8 cellular contexts compared by ENCODE assay signal in the genomic region with DNA sequence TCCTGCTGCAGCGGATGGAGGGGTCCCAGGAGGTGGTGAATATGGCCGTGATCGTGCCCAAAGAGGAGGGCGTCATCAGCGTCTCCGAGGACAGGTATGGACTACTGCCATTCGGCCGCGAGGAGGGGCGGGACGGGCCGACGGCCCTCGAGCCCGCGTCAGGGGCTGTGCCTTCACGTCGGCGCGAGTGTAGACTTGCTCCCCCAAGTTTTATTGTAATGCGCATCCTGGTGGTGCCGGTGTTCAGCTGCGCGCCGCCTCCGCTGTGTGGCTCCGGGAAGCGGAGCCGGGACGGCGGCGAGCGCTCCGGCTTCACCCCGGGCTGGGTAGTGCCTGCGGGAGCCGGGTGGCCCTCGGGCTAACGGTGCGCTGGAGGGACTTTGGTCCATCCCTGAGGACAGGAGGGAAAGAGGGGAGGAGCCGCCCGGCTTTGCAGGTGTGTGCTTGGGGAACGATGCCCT. TPM values are rescaled to one million over a fixed set of nuclear protein-coding genes. Genes with fewer than 3 reads are reported as not detected.
DNase-seq lines count a peak whose midpoint lies in the region; ATAC-seq and TF ChIP-seq lines count a peak whose summit lies in the region.

No MANE protein-coding gene starts in this region.

- POLR2A ChIA-PET in Caco-2 (lab: Charles Lee): interaction anchor here (1.2 to 1.6 kb wide), 2 partner anchors 132 to 141 kb away, joined by 4 to 10 read pairs; no protein-coding TSS in a partner anchor

- intact Hi-C loops in Caco-2 (cut with micrococcal nuclease; ENCODE audit: unreplicated experiment) (loop anchor here (1.0 to 5.0 kb wide), 4 partner anchors 52 to 220 kb away; a partner anchor contains a TSS), adrenal gland (cut with DNase I) (loop anchor here (2.0 to 10.0 kb wide), 3 partner anchors 130 to 153 kb away; a partner anchor contains a TSS)

- BruUV-seq in Caco-2 (replicated peaks; lab: Mats Ljungman, UMichigan): no TSS peak

- TF ChIP-seq POLR2A in adrenal gland (IDR thresholded peaks at IDR 0.05): no peak

- H3K4me1 Mint-ChIP-seq in Caco-2 (ENCODE audit: low read depth, unreplicated experiment): peaks cover 7% of the 10 kb centered on the region

- DNase-seq in Caco-2 (peak; percentile 76 to 78), SK-N-MC (ENCODE audit: low read depth, low spot score) (no peak), adrenal gland (peak; percentile 59 to 82 (median 67)), right atrium auricular region (ENCODE audit: low spot score) (peak; percentile 74), retina (peak; percentile 93), GM19240 (ENCODE audit: insufficient read length, low spot score) (no peak)

- peak overlapping the region; percentile 38 for H3K27ac Mint-ChIP-seq in Caco-2 (ENCODE audit: unreplicated experiment)

- no peaks in the 10 kb centered on the region for H3K27me3 Mint-ChIP-seq in Caco-2 (ENCODE audit: insufficient read depth, unreplicated experiment)

- H3K4me1 ChIP-seq in Caco-2 (peaks cover 21% of the 10 kb centered on the region), adrenal gland (replicated peaks in 1 of 2) (peaks cover 19 to 45% of the 10 kb centered on the region in 2 donors), right atrium auricular region (peaks cover 0 to 14% of the 10 kb centered on the region in 2 donors)

- H3K27ac ChIP-seq in SK-N-MC: peak overlapping the region; percentile 43
- H3K27ac ChIP-seq in adrenal gland: peak overlapping the region; percentile 68 to 97 (median 82)
- H3K27ac ChIP-seq in right atrium auricular region: peak overlapping the region; percentile 92 to 95

- TF ChIP-seq CTCF in Caco-2 (IDR thresholded peaks at IDR 0.05; ENCODE audit: insufficient read depth in 1 of 2, low read depth in 1 of 2, low read length in 1 of 2, severe bottlenecking in 1 of 2, unreplicated experiment in 1 of 2) (peak in 1 of 2 experiments; percentile 10), adrenal gland (IDR thresholded peaks at IDR 0.05) (peak in 1 of 6 experiments; percentile 10), right atrium auricular region (IDR thresholded peaks at IDR 0.05) (no peak)

- H3K9ac ChIP-seq in SK-N-MC (ENCODE audit: insufficient read length): peak overlapping the region; percentile 64

- peak overlapping the region; percentile 75 for H3K4me3 Mint-ChIP-seq in Caco-2 (ENCODE audit: unreplicated experiment)

- no peaks in the 10 kb centered on the region for H3K9me3 Mint-ChIP-seq in Caco-2 (ENCODE audit: unreplicated experiment)

- H3K4me3 ChIP-seq in Caco-2 (ENCODE audit: low read depth, low read length) (peak overlapping the region; percentile 70), SK-N-MC (peak overlapping the region; percentile 77), adrenal gland (peak overlapping the region; percentile 38 to 95 (median 84)), right atrium auricular region (peak overlapping the region; percentile 63 to 98)

- no peaks in the 10 kb centered on the region for H3K36me3 Mint-ChIP-seq in Caco-2 (ENCODE audit: insufficient read depth, unreplicated experiment)

- ATAC-seq in GM19463 (IDR thresholded peaks at IDR 0.05; ENCODE audit: unreplicated experiment) (peak; percentile 25), HG03571 (IDR thresholded peaks at IDR 0.05; ENCODE audit: unreplicated experiment) (peak; percentile 24)

- WGBS in adrenal gland, 4 donors: 0 to 1% (median 0%) methylated on average over 6 to 43 of the region's 43 CpGs

- no peaks in the 10 kb centered on the region for H3K36me3 ChIP-seq in Caco-2 (ENCODE audit: control insufficient read depth, insufficient read depth, low read length)
- H3K36me3 ChIP-seq in SK-N-MC (ENCODE audit: insufficient read depth, low read length): peaks cover 3% of the 10 kb centered on the region; the same call in 1 of the 2 replicates
- no peaks in the 10 kb centered on the region for H3K36me3 ChIP-seq in adrenal gland (replicated peaks in 1 of 2)
- H3K36me3 ChIP-seq in right atrium auricular region: no peaks in the 10 kb centered on the region

- CTCF ChIA-PET in Caco-2 (lab: Charles Lee): interaction anchor here (0.6 to 0.9 kb wide), 2 partner anchors 132 to 213 kb away, joined by 3 read pairs; no protein-coding TSS in a partner anchor

- no peaks in the 10 kb centered on the region for H3K9me3 ChIP-seq in Caco-2
- H3K9me3 ChIP-seq in SK-N-MC (ENCODE audit: low read depth, low read length): no peaks in the 10 kb centered on the region
- no peaks in the 10 kb centered on the region for H3K9me3 ChIP-seq in adrenal gland (replicated peaks in 1 of 3)
- H3K9me3 ChIP-seq in right atrium auricular region: no peaks in the 10 kb centered on the region

- no peaks in the 10 kb centered on the region for H3K27me3 ChIP-seq in Caco-2 (replicated peaks; ENCODE audit: control insufficient read depth, insufficient read depth, low read length)
- no peaks in the 10 kb centered on the region for H3K27me3 ChIP-seq in adrenal gland
- H3K27me3 ChIP-seq in right atrium auricular region: no peaks in the 10 kb centered on the region

RNA-seq across cellular contexts. Expression of a gene that starts 0.5 kb away (rescaled TPM):
- 6.3 and 9.2 TPM in 2 replicates for total RNA-seq in Caco-2 (2022)
- total RNA-seq in adrenal gland: 10 to 100 TPM; 14.9 to 38.6 (median 29.0) TPM
- polyA plus RNA-seq in adrenal gland: 10 to 100 TPM; 13.2 to 22.2 (median 16.6) TPM
- 1 to 10 TPM; 2.3 to 3.8 TPM for total RNA-seq in right atrium auricular region

Comparison
In these comparisons a context has a peak if more than half of its experiments do, and no peak if none do; other contexts are left out.
1. DNase-seq: peak in Caco-2 (2 of 2), adrenal gland (7 of 7), right atrium auricular region (single experiment) and retina (single experiment); none in SK-N-MC (single experiment) and GM19240 (single experiment).
2. H3K27ac ChIP-seq: peak in every context shown above with its lines; median percentile 94 in right atrium auricular region; 82 in adrenal gland; 43 in SK-N-MC.
3. Peak in every context shown above with its lines, with median percentiles within 50 percentile points of each other: H3K4me3 ChIP-seq.